6 cellular contexts compared by ENCODE assay signal in the genomic region with DNA sequence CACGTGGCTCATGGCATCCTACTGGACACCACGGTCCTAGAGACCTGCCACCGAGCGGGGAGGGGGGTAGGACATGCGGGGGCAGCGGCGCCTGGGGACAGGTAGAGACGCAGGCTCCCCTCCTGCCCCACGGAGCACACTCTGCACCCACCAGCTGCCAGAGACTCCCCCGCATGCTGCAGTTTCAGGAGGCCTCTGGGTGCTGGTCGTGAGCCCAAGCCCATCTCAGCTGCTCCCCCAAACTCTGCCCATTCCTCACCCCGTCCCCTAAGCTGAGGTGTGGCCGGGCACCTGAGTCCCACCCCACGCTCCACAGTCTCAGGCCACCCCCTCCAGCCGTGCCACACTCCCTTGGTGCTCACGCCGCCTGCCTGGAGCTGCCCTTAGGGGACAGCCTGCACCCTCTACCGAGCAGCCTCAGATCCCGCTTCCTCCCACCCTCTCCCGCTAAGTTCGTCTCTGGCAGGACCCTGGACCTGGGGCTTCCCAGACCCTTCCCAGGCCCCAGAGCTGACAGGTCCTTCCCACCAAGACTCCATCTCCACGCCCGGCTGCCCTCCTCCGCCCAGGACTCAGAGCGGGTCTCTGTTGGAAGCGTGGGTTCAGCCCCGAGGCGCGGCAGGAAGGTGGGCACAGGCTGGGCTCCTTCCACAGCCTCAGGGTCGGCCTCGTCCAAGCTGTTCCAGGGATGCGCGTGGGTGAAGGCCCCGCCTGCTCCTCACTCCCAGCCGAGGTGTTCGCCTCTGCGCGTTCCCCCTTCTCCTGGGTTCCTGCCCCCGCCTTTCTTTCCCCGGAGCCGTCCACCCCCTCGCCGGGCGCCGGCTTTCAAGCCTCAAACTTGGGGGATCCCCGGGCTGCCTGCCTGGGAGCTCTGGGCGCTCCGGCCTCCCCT. TPM values are rescaled to one million over a fixed set of nuclear protein-coding genes. Genes with fewer than 3 reads are reported as not detected.
A peak's percentile ranks its signal among the peaks of the same experiment; 100 is the strongest.
DNase-seq lines count a peak whose midpoint lies in the region; ATAC-seq, FAIRE-seq and TF ChIP-seq lines count a peak whose summit lies in the region.

No MANE protein-coding gene starts in this region.

- TF ChIP-seq CTCF in IMR-90 (conservative IDR thresholded peaks at IDR 0.05; ENCODE audit: low read depth, low read length) (no peak), choroid plexus epithelial cell (conservative IDR thresholded peaks at IDR 0.05; ENCODE audit: low read depth, low read length) (no peak), pancreas (IDR thresholded peaks at IDR 0.05) (no peak)

- no peak overlapping the region for H3K56ac ChIP-seq in IMR-90 (ENCODE audit: extremely low read depth, insufficient read depth, low read length)

- H3K4ac ChIP-seq in IMR-90 (ENCODE audit: low read depth, low read length): no peak overlapping the region

- BruUV-seq in IMR-90 (replicated peaks; lab: Mats Ljungman, UMichigan): no TSS peak

- peaks cover 0 to 7% of the 10 kb centered on the region in 2 experiments; a peak in 2 of 4 replicates for H3K79me1 ChIP-seq in IMR-90 (ENCODE audit: low read depth in 1 of 2, low read length in 2 of 2)

- peak overlapping the region; percentile 79 for H2AFZ ChIP-seq in IMR-90 (replicated peaks; ENCODE audit: low read length, poor library complexity)

- CTCF ChIA-PET in IMR-90 (lab: Yijun Ruan, JAX): no interaction called here

- H3K4me2 ChIP-seq in IMR-90 (ENCODE audit: low read depth, low read length): peak overlapping the region; percentile 88

- no peak overlapping the region for H2BK15ac ChIP-seq in IMR-90 (ENCODE audit: low read depth, low read length)

- no peak overlapping the region for H3K14ac ChIP-seq in IMR-90 (replicated peaks; ENCODE audit: low read depth, low read length)

- POLR2A ChIA-PET in IMR-90 (lab: Charles Lee; ENCODE audit: unreplicated experiment): no interaction called here

- H3K27me3 ChIP-seq in IMR-90 (ENCODE audit: control insufficient read depth, insufficient read depth, low read length) (peaks cover 2% of the 10 kb centered on the region; the same call in 1 of the 2 replicates), pancreas (no peaks in the 10 kb centered on the region)

- no peak overlapping the region for H4K5ac ChIP-seq in IMR-90 (ENCODE audit: low read depth, low read length)

- no peak overlapping the region for H2BK120ac ChIP-seq in IMR-90 (ENCODE audit: low read depth, low read length)

- peaks cover 6% of the 10 kb centered on the region; the same call in 1 of the 2 replicates for H3K4me1 ChIP-seq in IMR-90 (ENCODE audit: control insufficient read depth, insufficient read depth, low read length)
- H3K4me1 ChIP-seq in pancreas: peaks cover 0 to 8% (median 6%) of the 10 kb centered on the region in 3 donors

- no peak overlapping the region for H3K18ac ChIP-seq in IMR-90 (ENCODE audit: low read depth, low read length)

- no peak overlapping the region for H2BK5ac ChIP-seq in IMR-90 (ENCODE audit: low read depth, low read length, poor library complexity, severe bottlenecking)

- dilution Hi-C loops in IMR-90 (cut with HindIII; ENCODE audit: low sequenced_read_pairs, unreplicated experiment): no loop called here

- TF ChIP-seq RAD21 in IMR-90 (IDR thresholded peaks at IDR 0.05; ENCODE audit: low read length): no peak

- intact Hi-C loops in IMR-90 (cut with micrococcal nuclease): no loop called here
- intact Hi-C loops in pancreas (cut with DNase I): no loop called here

- TF ChIP-seq POLR2A in IMR-90 (IDR thresholded peaks at IDR 0.05; ENCODE audit: low read depth, low read length): no peak

- H3K23ac ChIP-seq in IMR-90 (ENCODE audit: low read depth, low read length): peak overlapping the region; percentile 27; the same call in 1 of the 2 replicates

- H4K91ac ChIP-seq in IMR-90 (ENCODE audit: insufficient read depth, low read depth, low read length): no peak overlapping the region

- H2AK9ac ChIP-seq in IMR-90 (replicated peaks; ENCODE audit: low read depth, low read length, poor library complexity): peak overlapping the region; percentile 16

- DNase-seq in IMR-90 (no peak), choroid plexus epithelial cell (ENCODE audit: low read depth) (no peak), pancreas (peak in 1 of 6 donors; percentile 74), AML-193 (lab: John Stamatoyannopoulos, UW) (no peak), SIG-M5 treated with dmso at 0.1 percent for 504 hours (lab: John Stamatoyannopoulos, UW; ENCODE audit: unreplicated experiment) (no peak)

- peak overlapping the region; percentile 89 for H3K4me3 ChIP-seq in IMR-90 (ENCODE audit: insufficient read depth, low read depth, low read length)
- H3K4me3 ChIP-seq in choroid plexus epithelial cell (ENCODE audit: low read depth, low read length): peak overlapping the region; percentile 64
- H3K4me3 ChIP-seq in pancreas: peak overlapping the region; percentile 65 to 80 (median 76)

- 0 out of 2 replicates have a peak overlapping the region, but pooled peaks have one; percentile 17 for H3K9ac ChIP-seq in IMR-90 (ENCODE audit: low read depth, low read length)

- no peaks in the 10 kb centered on the region; the same call in 1 of the 2 replicates for H4K20me1 ChIP-seq in IMR-90 (ENCODE audit: insufficient read depth, low read length)

- H3K9me3 ChIP-seq in IMR-90 (ENCODE audit: control insufficient read depth, insufficient read depth, low read length) (peaks cover 2% of the 10 kb centered on the region), pancreas (no peaks in the 10 kb centered on the region)

- H2BK20ac ChIP-seq in IMR-90 (ENCODE audit: low read depth, low read length): no peak overlapping the region

- FAIRE-seq in pancreas (lab: Jason Lieb, UNC): no peak

- H2AK5ac ChIP-seq in IMR-90 (ENCODE audit: low read depth, low read length): no peak overlapping the region

- ATAC-seq in IMR-90 (ENCODE audit: low read depth) (no peak), pancreas (no peak), GM19455 (IDR thresholded peaks at IDR 0.05; ENCODE audit: unreplicated experiment) (no peak)

- peaks cover 5% of the 10 kb centered on the region for H3K9me1 ChIP-seq in IMR-90 (ENCODE audit: insufficient read depth, low read length)

- H3K36me3 ChIP-seq in IMR-90 (ENCODE audit: control insufficient read depth, insufficient read depth, low read length): no peaks in the 10 kb centered on the region
- H3K36me3 ChIP-seq in pancreas: no peaks in the 10 kb centered on the region

- in situ Hi-C loops in IMR-90 (cut with MboI; ENCODE audit: low sequenced_read_pairs): no loop called here

- H4K8ac ChIP-seq in IMR-90 (ENCODE audit: low read depth in 2 of 2, low read length in 2 of 2): no peak overlapping the region

- 15% methylated on average over 25 of the region's 48 CpGs; no CpG with 5 or more reads in 1 of the 2 experiments for WGBS in IMR-90 (ENCODE audit: extremely low coverage in 2 of 2, insufficient read length in 1 of 2), 2 experiments
- 41 to 50% methylated on average over 38 to 48 of the region's 48 CpGs for WGBS in pancreas, 2 donors

- H3K27ac ChIP-seq in IMR-90 (ENCODE audit: insufficient read depth, low read length) (no peak overlapping the region), pancreas (no peak overlapping the region)

TF ChIP-seq in IMR-90, 13 proteins besides CTCF, POLR2A, EP300 and RAD21 (continues in another document):
- TF ChIP-seq MAFK (IDR thresholded peaks at IDR 0.05; ENCODE audit: low read depth, low read length) (no peak), FOS (IDR thresholded peaks at IDR 0.05; ENCODE audit: low read depth, low read length) (no peak), MXI1 (IDR thresholded peaks at IDR 0.05; ENCODE audit: borderline replicate concordance, low read depth, low read length) (no peak), RCOR1 (IDR thresholded peaks at IDR 0.05; ENCODE audit: insufficient replicate concordance, low read length) (no peak), MAZ (IDR thresholded peaks at IDR 0.05; ENCODE audit: borderline replicate concordance, low read depth, low read length) (no peak), SMC3 (IDR thresholded peaks at IDR 0.05; ENCODE audit: low read depth, low read length) (no peak), NFE2L2 (IDR thresholded peaks at IDR 0.05; ENCODE audit: low read depth, low read length) (no peak), BHLHE40 (IDR thresholded peaks at IDR 0.05; ENCODE audit: low read depth, low read length) (no peak)

RNA-seq across cellular contexts. Expression of a gene that starts 1.3 kb away (rescaled TPM):
- total RNA-seq in IMR-90 (2012; rRNA removed): 10.8 and 14.9 TPM in 2 replicates
- 20.0 and 26.1 TPM in 2 replicates for polyA plus RNA-seq in IMR-90 (2012; rRNA removed)
- 22.2 and 40.3 TPM in 2 replicates for polyA plus RNA-seq in IMR-90 (2012; cell fraction: cytosol; rRNA removed)
- 16.9 and 51.7 TPM in 2 replicates for polyA plus RNA-seq in IMR-90 (2012; cell fraction: nucleus; rRNA removed; ENCODE audit: low replicate concordance)
- 1 to 10 TPM; 3.4 to 8.6 (median 5.6) TPM for total RNA-seq in pancreas
- polyA plus RNA-seq in pancreas: 10 to 100 TPM; 11.3 to 15.8 TPM

RNA-seq across cellular contexts. Expression of a gene that starts 19.3 kb away (rescaled TPM):
- 18.6 and 20.6 TPM in 2 replicates for total RNA-seq in IMR-90 (2012; rRNA removed)
- 20.3 and 21.4 TPM in 2 replicates for polyA plus RNA-seq in IMR-90 (2012; rRNA removed)
- polyA plus RNA-seq in IMR-90 (2012; cell fraction: cytosol; rRNA removed): 15.3 and 16.8 TPM in 2 replicates
- polyA plus RNA-seq in IMR-90 (2012; cell fraction: nucleus; rRNA removed; ENCODE audit: low replicate concordance): 19.8 and 23.1 TPM in 2 replicates
- 10 to 100 TPM in 5 of 6 donors, 1 to 10 TPM in 1; 9.3 to 17.6 (median 11.6) TPM for total RNA-seq in pancreas
- 10 to 100 TPM; 15.1 to 23.1 TPM for polyA plus RNA-seq in pancreas

RNA-seq across cellular contexts. Expression of a gene that starts 38.3 kb away (rescaled TPM):
- total RNA-seq in IMR-90 (2012; rRNA removed) (0.83 and 0.90 TPM in 2 replicates), pancreas (10 to 100 TPM; 13.2 to 24.3 (median 18.6) TPM)
- polyA plus RNA-seq in IMR-90 (2012; rRNA removed) (2.0 and 2.9 TPM in 2 replicates), pancreas (10 to 100 TPM; 16.8 to 23.4 TPM)
- polyA plus RNA-seq in IMR-90 (2012; cell fraction: cytosol; rRNA removed): 3.7 and 4.9 TPM in 2 replicates
- 8.8 and 25.0 TPM in 2 replicates for polyA plus RNA-seq in IMR-90 (2012; cell fraction: nucleus; rRNA removed; ENCODE audit: low replicate concordance)

RNA-seq across cellular contexts. Expression of a gene that starts 48.9 kb away (rescaled TPM):
- total RNA-seq in IMR-90 (2012; rRNA removed) (65.8 and 98.2 TPM in 2 replicates), pancreas (10 to 100 TPM; 28.3 to 55.4 (median 46.1) TPM)
- polyA plus RNA-seq in IMR-90 (2012; rRNA removed) (99.1 and 110 TPM in 2 replicates), pancreas (10 to 100 TPM; 47.3 to 63.2 TPM)
- polyA plus RNA-seq in IMR-90 (2012; cell fraction: cytosol; rRNA removed): 56.2 and 79.8 TPM in 2 replicates
- 92.4 and 155 TPM in 2 replicates for polyA plus RNA-seq in IMR-90 (2012; cell fraction: nucleus; rRNA removed; ENCODE audit: low replicate concordance)

RNA-seq across cellular contexts. Expression of a gene that starts 54.7 kb away (rescaled TPM):
- total RNA-seq in IMR-90 (2012; rRNA removed): 21.7 and 21.9 TPM in 2 replicates
- polyA plus RNA-seq in IMR-90 (2012; rRNA removed): 54.5 and 68.0 TPM in 2 replicates
- 49.7 and 56.9 TPM in 2 replicates for polyA plus RNA-seq in IMR-90 (2012; cell fraction: cytosol; rRNA removed)
- polyA plus RNA-seq in IMR-90 (2012; cell fraction: nucleus; rRNA removed; ENCODE audit: low replicate concordance): 73.6 and 189 TPM in 2 replicates
- 10 to 100 TPM; 28.7 to 54.7 (median 36.8) TPM for total RNA-seq in pancreas
- polyA plus RNA-seq in pancreas: 100 to 1,000 TPM; 121 to 161 TPM
